27 cellular contexts compared by ENCODE assay signal in the genomic region with DNA sequence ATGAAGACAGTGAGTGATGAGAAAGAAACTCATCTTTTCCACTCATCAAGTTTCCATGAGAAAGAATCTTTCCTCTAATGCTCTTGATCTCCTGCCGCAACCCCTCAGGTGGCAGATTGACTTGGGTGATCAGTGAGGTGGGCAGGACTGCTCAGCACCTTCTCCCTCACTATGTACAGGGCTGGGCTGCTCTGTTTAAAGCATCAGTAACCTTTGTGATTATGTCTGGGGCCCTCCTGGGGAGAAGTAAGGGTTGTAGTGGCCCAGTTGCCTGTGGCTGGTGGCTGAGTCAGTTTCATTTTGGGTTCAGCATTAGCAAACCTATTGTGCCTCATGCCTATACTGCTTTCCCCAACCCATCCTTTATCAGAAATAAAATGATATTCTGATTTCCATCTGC.
DNase-seq lines count a peak whose midpoint lies in the region; ATAC-seq and TF ChIP-seq lines count a peak whose summit lies in the region.
"Had no signal": no experiment of that assay in that cellular context is flagged by ENCODE, and none has a peak within 500 bp of the region (broad histone marks: within the 10 kb centered on the region; RNA-seq: fewer than 3 reads in every experiment).

No MANE protein-coding gene starts in this region.

- H3K9me2 ChIP-seq in GM23248 (ENCODE audit: insufficient read depth) = no peaks in the 10 kb centered on the region; the same call in 1 of the 2 replicates

- H3K4me3 ChIP-seq in GM23248 (no peak overlapping the region), ascending aorta (no peak overlapping the region), ovary (no peak overlapping the region)
- H3K4me3 ChIP-seq: cardiac muscle cell, colonic mucosa, lower lobe of right lung, upper lobe of left lung had no signal

- no peaks in the 10 kb centered on the region for H3K79me2 ChIP-seq in GM23248 (ENCODE audit: insufficient read depth)

- no peak overlapping the region for H2AFZ ChIP-seq in GM23248

- intact Hi-C loops in activated CD8-positive, alpha-beta T cell treated with anti-CD3 and anti-CD28 coated beads for 36 hours (cut with micrococcal nuclease) = no loop called here
- intact Hi-C loops in ascending aorta (cut with DNase I) (no loop called here), ovary (cut with DNase I) (no loop called here)

- no peaks in the 10 kb centered on the region; the same call in 1 of the 2 replicates for H3K27me3 ChIP-seq in GM23248 (replicated peaks; ENCODE audit: insufficient read depth)
- no peaks in the 10 kb centered on the region for H3K27me3 ChIP-seq in ascending aorta
- H3K27me3 ChIP-seq in ovary = no peaks in the 10 kb centered on the region
- H3K27me3 ChIP-seq: BE2C, cardiac muscle cell, colonic mucosa, heart left ventricle, upper lobe of left lung had no signal

- CTCF ChIA-PET in activated CD8-positive, alpha-beta T cell treated with anti-CD3 and anti-CD28 coated beads for 36 hours (lab: Charles Lee) = no interaction called here
- CTCF ChIA-PET in activated CD8-positive, alpha-beta T cell treated with anti-CD3 and anti-CD28 coated beads, Interleukin-2, amount 10 ng/mL, durations not matched to agents 7 days and 5 days (lab: Charles Lee) = no interaction called here

- H3K4me3 Mint-ChIP-seq in activated CD8-positive, alpha-beta T cell treated with anti-CD3 and anti-CD28 coated beads for 36 hours = no peak overlapping the region
- no peak overlapping the region for H3K4me3 Mint-ChIP-seq in activated CD8-positive, alpha-beta T cell treated with anti-CD3 and anti-CD28 coated beads, Interleukin-2, amount 10 ng/mL, durations not matched to agents 7 days and 5 days
- no peak overlapping the region for H3K4me3 Mint-ChIP-seq in activated T-cell treated with anti-CD3 and anti-CD28 coated beads, Interleukin-2, amount 50 U/mL, for 24 hours
- H3K4me3 Mint-ChIP-seq: naive thymus-derived CD8-positive, alpha-beta T cell had no signal

- H3K4me1 ChIP-seq in GM23248 (ENCODE audit: insufficient read depth) = no peaks in the 10 kb centered on the region
- H3K4me1 ChIP-seq in ascending aorta = no peaks in the 10 kb centered on the region
- no peaks in the 10 kb centered on the region for H3K4me1 ChIP-seq in ovary (ENCODE audit: insufficient read depth)
- H3K4me1 ChIP-seq: BE2C, colonic mucosa, heart left ventricle, lower lobe of right lung, upper lobe of left lung had no signal

- no peaks in the 10 kb centered on the region for H4K20me1 ChIP-seq in GM23248 (ENCODE audit: insufficient read depth)

- no peak overlapping the region for H3K4me2 ChIP-seq in GM23248 (ENCODE audit: unreplicated experiment)

- H3K36me3 Mint-ChIP-seq in activated CD8-positive, alpha-beta T cell treated with anti-CD3 and anti-CD28 coated beads for 36 hours (ENCODE audit: low read depth) = no peaks in the 10 kb centered on the region
- H3K36me3 Mint-ChIP-seq in activated CD8-positive, alpha-beta T cell treated with anti-CD3 and anti-CD28 coated beads, Interleukin-2, amount 10 ng/mL, durations not matched to agents 7 days and 5 days (ENCODE audit: low read depth) = no peaks in the 10 kb centered on the region
- H3K36me3 Mint-ChIP-seq in activated T-cell treated with anti-CD3 and anti-CD28 coated beads, Interleukin-2, amount 50 U/mL, for 24 hours (ENCODE audit: low read depth) = no peaks in the 10 kb centered on the region

- H3K27me3 Mint-ChIP-seq in activated CD8-positive, alpha-beta T cell treated with anti-CD3 and anti-CD28 coated beads for 36 hours = no peaks in the 10 kb centered on the region
- H3K27me3 Mint-ChIP-seq in activated CD8-positive, alpha-beta T cell treated with anti-CD3 and anti-CD28 coated beads, Interleukin-2, amount 10 ng/mL, durations not matched to agents 7 days and 5 days (ENCODE audit: low read depth) = no peaks in the 10 kb centered on the region
- H3K27me3 Mint-ChIP-seq in activated T-cell treated with anti-CD3 and anti-CD28 coated beads, Interleukin-2, amount 50 U/mL, for 24 hours = no peaks in the 10 kb centered on the region
- H3K27me3 Mint-ChIP-seq: naive thymus-derived CD8-positive, alpha-beta T cell had no signal

- no peaks in the 10 kb centered on the region for H3K36me3 ChIP-seq in GM23248 (ENCODE audit: low read depth)
- H3K36me3 ChIP-seq in ascending aorta = no peaks in the 10 kb centered on the region
- H3K36me3 ChIP-seq in ovary = no peaks in the 10 kb centered on the region
- H3K36me3 ChIP-seq: BE2C, cardiac muscle cell, colonic mucosa, heart left ventricle, lower lobe of right lung, upper lobe of left lung had no signal

- POLR2A ChIA-PET in activated CD8-positive, alpha-beta T cell treated with anti-CD3 and anti-CD28 coated beads for 36 hours (lab: Charles Lee) = no interaction called here
- POLR2A ChIA-PET in activated CD8-positive, alpha-beta T cell treated with anti-CD3 and anti-CD28 coated beads, Interleukin-2, amount 10 ng/mL, durations not matched to agents 7 days and 5 days (lab: Charles Lee) = no interaction called here

- WGBS in GM23248 (ENCODE audit: low coverage in 1 of 2, low lambda C conversion rate in 2 of 2, missing lambda C conversion rate in 2 of 2), 2 experiments = 84 to 88% methylated on average over 1 of the region's 1 CpG
- WGBS in ovary, 3 donors = 98 to 100% (median 100%) methylated on average over 1 of the region's 1 CpG

- no peaks in the 10 kb centered on the region for H3K9me3 ChIP-seq in GM23248 (ENCODE audit: low read depth)
- H3K9me3 ChIP-seq in ascending aorta = no peaks in the 10 kb centered on the region
- H3K9me3 ChIP-seq in ovary = no peaks in the 10 kb centered on the region
- H3K9me3 ChIP-seq: BE2C, colonic mucosa, heart left ventricle, lower lobe of right lung, upper lobe of left lung had no signal

- TF ChIP-seq CTCF in activated CD8-positive, alpha-beta T cell treated with anti-CD3 and anti-CD28 coated beads for 36 hours (IDR thresholded peaks at IDR 0.05) = no peak
- no peak for TF ChIP-seq CTCF in ascending aorta (IDR thresholded peaks at IDR 0.05)
- no peak for TF ChIP-seq CTCF in ovary (IDR thresholded peaks at IDR 0.05)

- no peak for TF ChIP-seq EP300 in ovary (IDR thresholded peaks at IDR 0.05)

- H3F3A ChIP-seq in GM23248 (ENCODE audit: insufficient read depth) = no peaks in the 10 kb centered on the region

- H3K9ac ChIP-seq in GM23248 = no peak overlapping the region

- no peak overlapping the region for H3K27ac Mint-ChIP-seq in activated CD8-positive, alpha-beta T cell treated with anti-CD3 and anti-CD28 coated beads for 36 hours
- H3K27ac Mint-ChIP-seq in activated CD8-positive, alpha-beta T cell treated with anti-CD3 and anti-CD28 coated beads, Interleukin-2, amount 10 ng/mL, durations not matched to agents 7 days and 5 days = no peak overlapping the region
- H3K27ac Mint-ChIP-seq in activated T-cell treated with anti-CD3 and anti-CD28 coated beads, Interleukin-2, amount 50 U/mL, for 24 hours = peak overlapping the region; percentile 85

- H3K27ac ChIP-seq in GM23248 (no peak overlapping the region), ascending aorta (no peak overlapping the region), ovary (no peak overlapping the region)
- H3K27ac ChIP-seq: cardiac muscle cell, colonic mucosa, heart left ventricle, lower lobe of right lung, upper lobe of left lung had no signal

- H3K4me1 Mint-ChIP-seq in activated CD8-positive, alpha-beta T cell treated with anti-CD3 and anti-CD28 coated beads for 36 hours (ENCODE audit: low read depth) = peaks cover 6% of the 10 kb centered on the region
- H3K4me1 Mint-ChIP-seq in activated CD8-positive, alpha-beta T cell treated with anti-CD3 and anti-CD28 coated beads, Interleukin-2, amount 10 ng/mL, durations not matched to agents 7 days and 5 days (ENCODE audit: low read depth) = no peaks in the 10 kb centered on the region
- peaks cover 15% of the 10 kb centered on the region for H3K4me1 Mint-ChIP-seq in activated T-cell treated with anti-CD3 and anti-CD28 coated beads, Interleukin-2, amount 50 U/mL, for 24 hours (ENCODE audit: low read depth)

- DNase-seq in activated CD8-positive, alpha-beta T cell treated with anti-CD3 and anti-CD28 coated beads for 36 hours = peak; percentile 30
- DNase-seq in activated CD8-positive, alpha-beta T cell treated with anti-CD3 and anti-CD28 coated beads, Interleukin-2, amount 10 ng/mL, durations not matched to agents 7 days and 5 days = no peak
- DNase-seq in activated T-cell treated with anti-CD3 and anti-CD28 coated beads, Interleukin-2, amount 50 U/mL, for 24 hours = peak; percentile 34
- DNase-seq in stimulated activated CD4-positive, alpha-beta T cell treated with anti-CD3 and anti-CD28 coated beads, Interleukin-12 subunit alpha, Interleukin-12 subunit beta, amount 100 ng/mL, for 4 hours = peak; percentile 4
- DNase-seq in stimulated activated CD4-positive, alpha-beta T cell treated with anti-CD3 and anti-CD28 coated beads, TNF-alpha, amount 100 ng/mL, for 24 hours (ENCODE audit: low read depth in 3 of 3) = peak in 2 of 3 experiments; percentile 6 to 19
- DNase-seq in GM23248 (no peak), ascending aorta (ENCODE audit: low spot score in 2 of 2) (no peak), ovary (no peak)
- DNase-seq: aorta; BE2C; colonic mucosa; DMS153; foreskin fibroblast; heart left ventricle; kidney glomerular epithelial cell; lower lobe of right lung; naive thymus-derived CD8-positive, alpha-beta T cell; NCI-H1417 treated with DMSO at 0.1 percent for 48 hours; NCI-H345; occipital lobe; SIG-M5; substantia nigra; SW 1271; T1000; upper lobe of left lung had no signal

- no peak for TF ChIP-seq POLR2A in ovary (IDR thresholded peaks at IDR 0.05)

- in situ Hi-C loops in GM23248 (cut with MboI) = no loop called here

- H3K9me3 Mint-ChIP-seq in activated CD8-positive, alpha-beta T cell treated with anti-CD3 and anti-CD28 coated beads for 36 hours = peaks cover 4% of the 10 kb centered on the region
- H3K9me3 Mint-ChIP-seq in activated CD8-positive, alpha-beta T cell treated with anti-CD3 and anti-CD28 coated beads, Interleukin-2, amount 10 ng/mL, durations not matched to agents 7 days and 5 days (ENCODE audit: insufficient read depth) = no peaks in the 10 kb centered on the region
- H3K9me3 Mint-ChIP-seq in activated T-cell treated with anti-CD3 and anti-CD28 coated beads, Interleukin-2, amount 50 U/mL, for 24 hours = peaks cover 8% of the 10 kb centered on the region

- peak; percentile 92 for ATAC-seq in activated CD8-positive, alpha-beta T cell treated with anti-CD3 and anti-CD28 coated beads for 36 hours
- ATAC-seq in activated CD8-positive, alpha-beta T cell treated with anti-CD3 and anti-CD28 coated beads, Interleukin-2, amount 10 ng/mL, durations not matched to agents 7 days and 5 days = no peak
- ATAC-seq: esophagus mucosa; heart left ventricle; lower lobe of right lung; naive thymus-derived CD8-positive, alpha-beta T cell had no signal

Comparison
In these comparisons a context has a peak if more than half of its experiments do, and no peak if none do; other contexts are left out.
1. DNase-seq: peak in activated CD8-positive, alpha-beta T cell treated with anti-CD3 and anti-CD28 coated beads for 36 hours (single experiment), activated T-cell treated with anti-CD3 and anti-CD28 coated beads, Interleukin-2, amount 50 U/mL, for 24 hours (single experiment), stimulated activated CD4-positive, alpha-beta T cell treated with anti-CD3 and anti-CD28 coated beads, Interleukin-12 subunit alpha, Interleukin-12 subunit beta, amount 100 ng/mL, for 4 hours (single experiment) and stimulated activated CD4-positive, alpha-beta T cell treated with anti-CD3 and anti-CD28 coated beads, TNF-alpha, amount 100 ng/mL, for 24 hours (2 of 3); none in activated CD8-positive, alpha-beta T cell treated with anti-CD3 and anti-CD28 coated beads, Interleukin-2, amount 10 ng/mL, durations not matched to agents 7 days and 5 days (single experiment), GM23248 (single experiment), ascending aorta (0 of 2) and ovary (0 of 5).